Comparison of ENCODE assay signal across 8 cellular contexts in genomic region chr3:53890726-53891499, GRCh38. TPM values are rescaled to one million over a fixed set of nuclear protein-coding genes. Genes with fewer than 3 reads are reported as not detected.
A peak's percentile ranks its signal among the peaks of the same experiment; 100 is the strongest.
DNase-seq lines count a peak whose midpoint lies in the region; ATAC-seq, FAIRE-seq and TF ChIP-seq lines count a peak whose summit lies in the region.

No MANE protein-coding gene starts in this region.

- BruUV-seq in GM12878 (replicated peaks; lab: Mats Ljungman, UMichigan) = TSS peak; percentile 78

- POLR2A ChIA-PET in GM12878 (lab: Charles Lee) = interaction anchor here (1.2 to 3.1 kb wide), 7 partner anchors 8 to 200 kb away, joined by 3 to 26 read pairs (median 6); partner anchors contain the start of genes ACTR8, CHDH and IL17RB

- H3K79me2 ChIP-seq in GM12878 (ENCODE audit: control insufficient read depth, insufficient read depth, low read length) = peaks cover 45% of the 10 kb centered on the region

- WGBS in GM12878 (ENCODE audit: insufficient coverage, insufficient replicate concordance, low lambda C conversion rate, missing lambda C conversion rate) = under 1% methylated on average over 22 of the region's 22 CpGs

- H3K27me3 ChIP-seq in GM12878 (replicated peaks in 1 of 2; ENCODE audit: control insufficient read depth in 2 of 2, insufficient read depth in 2 of 2, low read length in 1 of 2) = no peaks in the 10 kb centered on the region

- H3K36me3 ChIP-seq in GM12878 (ENCODE audit: control insufficient read depth in 2 of 2, insufficient read depth in 2 of 2, low read length in 1 of 2) = peaks cover 0 to 7% of the 10 kb centered on the region in 2 experiments; a peak in 2 of 4 replicates

- TF ChIP-seq POLR2A in GM12878 (IDR thresholded peaks at IDR 0.05; ENCODE audit: low read depth, low read length) = no peak

- no peak for TF ChIP-seq EP300 in GM12878 (IDR thresholded peaks at IDR 0.05; ENCODE audit: borderline replicate concordance in 1 of 2, control insufficient read depth in 1 of 2, low read depth in 2 of 2, low read length in 2 of 2)

- intact Hi-C loops in GM12878 (cut with micrococcal nuclease; ENCODE audit: unreplicated experiment) (no loop called here), posterior cingulate gyrus (cut with DNase I) (loop anchor here (1.0 kb wide), 1 partner anchor 9 kb away; the partner anchor contains the start of gene ACTR8)

- DNase-seq in AG08395 (ENCODE audit: low spot score) (peak; percentile 2), H4 (ENCODE audit: low spot score) (peak; percentile 9), GM12878 (ENCODE audit: low read depth, low spot score) (no peak), midbrain (lab: John Stamatoyannopoulos, UW) (no peak), posterior cingulate gyrus (no peak)
- peak; percentile 42 to 46 for DNase-seq in stimulated activated CD4-positive, alpha-beta T cell treated with anti-CD3 and anti-CD28 coated beads, Interleukin-2, amount 100 ng/mL, for 24 hours

- H3K4me1 ChIP-seq in GM12878 (ENCODE audit: control insufficient read depth, insufficient read depth, low read length) = peaks cover 22% of the 10 kb centered on the region

- peak overlapping the region; percentile 89 for H3K4me3 ChIP-seq in GM12878

- no peaks in the 10 kb centered on the region for H4K20me1 ChIP-seq in GM12878 (ENCODE audit: control insufficient read depth, insufficient read depth)

- H3K27ac ChIP-seq in GM12878 (ENCODE audit: control insufficient read depth, insufficient read depth) = peak overlapping the region; percentile 95

- H3K9ac ChIP-seq in GM12878 (ENCODE audit: control insufficient read depth, insufficient read depth, low read length) = peak overlapping the region; percentile 97

- RAD21 ChIA-PET in GM12878 (lab: Charles Lee; ENCODE audit: unreplicated experiment) = interaction anchor here (1.0 to 2.0 kb wide), 6 partner anchors 8 to 122 kb away, joined by 3 to 11 read pairs (median 6); partner anchors contain the start of gene ACTR8

- CTCF ChIA-PET in GM12878 (lab: Yijun Ruan, JAX) = interaction anchor here (0.7 to 3.6 kb wide), 4 partner anchors 10 to 191 kb away, joined by 3 to 17 read pairs (median 5); no protein-coding TSS in a partner anchor

- SMC1A ChIA-PET in GM12878 (lab: Charles Lee; ENCODE audit: uncharacterized antibody, unreplicated experiment) = interaction anchor here (1.0 to 4.1 kb wide), 8 partner anchors 8 to 118 kb away, joined by 3 to 26 read pairs (median 5); partner anchors contain the start of genes ACTR8, CHDH and IL17RB

- FAIRE-seq in GM12878 (lab: Jason Lieb, UNC) (no peak), islet of Langerhans (lab: Jason Lieb, UNC) (peak; percentile 33)

- no peak for TF ChIP-seq CTCF in GM12878 (IDR thresholded peaks at IDR 0.05 in 2 of 3, conservative IDR thresholded peaks at IDR 0.05 in 1 of 3; ENCODE audit: control insufficient read depth in 2 of 3, extremely low read depth in 1 of 3, insufficient read depth in 1 of 3, low read depth in 3 of 3, low read length in 3 of 3)

- ATAC-seq in SK-N-SH treated with all-trans-retinoic acid at 6 μM for 48 hours = peak; percentile 35
- peak; percentile 58 for ATAC-seq in GM12878

- H2AFZ ChIP-seq in GM12878 (ENCODE audit: control insufficient read depth, low read depth, low read length) = peak overlapping the region; percentile 76

- in situ Hi-C loops in GM12878 (cut with MboI) = no loop called here

- peak overlapping the region; percentile 85 for H3K4me2 ChIP-seq in GM12878 (ENCODE audit: control insufficient read depth, insufficient read depth)

- H3K9me3 ChIP-seq in GM12878 (replicated peaks; ENCODE audit: control insufficient read depth, insufficient read depth, low read length) = no peaks in the 10 kb centered on the region

- no peak for TF ChIP-seq RAD21 in GM12878 (IDR thresholded peaks at IDR 0.05; ENCODE audit: insufficient read depth, low read depth, low read length)

TF ChIP-seq in SK-N-SH treated with all-trans-retinoic acid at 6 μM for 48 hours, 23 proteins besides CTCF, POLR2A, EP300 and RAD21 (continues in another document):
- TF ChIP-seq ARNTL (CRISPR knock-in tag; IDR thresholded peaks at IDR 0.05; ENCODE audit: borderline replicate concordance, low read depth) = no peak

TF ChIP-seq in GM12878, 131 proteins besides CTCF, POLR2A, EP300 and RAD21 (continues in another document):
- no peak for TF ChIP-seq MEF2A (IDR thresholded peaks at IDR 0.05; ENCODE audit: insufficient read depth, low read depth, low read length)

RNA-seq across cellular contexts. Expression of gene SELENOK, which starts 0.7 kb away (rescaled TPM):
- total RNA-seq in H4 (2014; rRNA removed; shearing (Covaris generic)) = 40.3 and 61.0 TPM in 2 replicates
- 16.6 and 20.9 TPM in 2 replicates for total RNA-seq in GM12878 (2013; cell fraction: nucleolus; rRNA removed)
- total RNA-seq in GM12878 (2014; rRNA removed) = 35.4 and 41.5 TPM in 2 replicates
- 41.1 and 42.2 TPM in 2 replicates for total RNA-seq in GM12878 (2014; rRNA removed; fragmentation: Illumina TruSeq; extraction: Trizol)
- total RNA-seq in GM12878 (2021) = 36.9 and 42.6 TPM in 2 replicates
- polyA plus RNA-seq in GM12878 (2011; ENCODE audit: low read depth) = 76.4 TPM
- 139 and 148 TPM in 2 replicates for polyA plus RNA-seq in GM12878 (2011; rRNA removed)
- 54.1 and 55.7 TPM in 2 replicates for polyA plus RNA-seq in GM12878 (2011; cell fraction: cytosol; rRNA removed)
- polyA plus RNA-seq in GM12878 (2011; cell fraction: nucleus; rRNA removed) = 19.0 and 29.0 TPM in 2 replicates
- 49.7 and 61.1 TPM in 2 replicates for polyA plus RNA-seq in GM12878 (2012)
- 53.9 and 70.1 TPM in 2 replicates for polyA plus RNA-seq in GM12878 (2014; fragmentation: Illumina TruSeq; extraction: Trizol)
- 100 to 1,000 TPM; 245 to 322 TPM for polyA plus RNA-seq in GM12878 (2014; fragmentation: Nextera tagmentation; extraction: Ambion mirVana)
- 55.2 and 62.6 TPM in 2 replicates for polyA plus RNA-seq in GM12878 (2014; rRNA removed)
- polyA plus RNA-seq in GM12878 (2016; fragmentation: Nextera tagmentation; extraction: Ambion mirVana) = 100 to 1,000 TPM; 171 to 174 TPM
- polyA minus RNA-seq in GM12878 (2011; rRNA and poly(A)+ RNA removed) = 17.6 and 32.8 TPM in 2 replicates
- 6.7 and 7.6 TPM in 2 replicates for polyA minus RNA-seq in GM12878 (2011; cell fraction: cytosol; rRNA and poly(A)+ RNA removed)
- polyA minus RNA-seq in GM12878 (2011; cell fraction: nucleus; rRNA and poly(A)+ RNA removed) = 13.2 and 25.4 TPM in 2 replicates

RNA-seq across cellular contexts. Expression of gene ACTR8, which starts 9.0 kb away (rescaled TPM):
- total RNA-seq in H4 (2014; rRNA removed; shearing (Covaris generic)) = 14.1 and 22.3 TPM in 2 replicates
- 33.3 and 36.0 TPM in 2 replicates for total RNA-seq in GM12878 (2013; cell fraction: nucleolus; rRNA removed)
- total RNA-seq in GM12878 (2014; rRNA removed) (27.5 and 36.5 TPM in 2 replicates), GM12878 (2014; rRNA removed; fragmentation: Illumina TruSeq; extraction: Trizol) (28.1 and 29.5 TPM in 2 replicates), GM12878 (2021) (32.8 and 35.7 TPM in 2 replicates)
- 16.2 TPM for polyA plus RNA-seq in GM12878 (2011; ENCODE audit: low read depth)
- polyA plus RNA-seq in GM12878 (2011; rRNA removed) (32.9 and 40.9 TPM in 2 replicates), GM12878 (2014; fragmentation: Illumina TruSeq; extraction: Trizol) (24.9 and 29.5 TPM in 2 replicates), GM12878 (2014; fragmentation: Nextera tagmentation; extraction: Ambion mirVana) (10 to 100 TPM in 1 of 2 experiments, 1 to 10 TPM in 1; 5.3 to 15.5 TPM), GM12878 (2014; rRNA removed) (23.8 and 29.2 TPM in 2 replicates), GM12878 (2016; fragmentation: Nextera tagmentation; extraction: Ambion mirVana) (10 to 100 TPM; 26.3 to 26.5 TPM)
- 17.9 and 19.9 TPM in 2 replicates for polyA plus RNA-seq in GM12878 (2011; cell fraction: cytosol; rRNA removed)
- polyA plus RNA-seq in GM12878 (2011; cell fraction: nucleus; rRNA removed) = 26.7 and 30.3 TPM in 2 replicates
- polyA plus RNA-seq in GM12878 (2012) = 20.7 and 21.9 TPM in 2 replicates
- polyA minus RNA-seq in GM12878 (2011; rRNA and poly(A)+ RNA removed) = 38.0 and 45.6 TPM in 2 replicates
- polyA minus RNA-seq in GM12878 (2011; cell fraction: cytosol; rRNA and poly(A)+ RNA removed) = 9.5 and 20.4 TPM in 2 replicates
- 18.4 and 24.1 TPM in 2 replicates for polyA minus RNA-seq in GM12878 (2011; cell fraction: nucleus; rRNA and poly(A)+ RNA removed)

RNA-seq across cellular contexts. Expression of gene IL17RB, which starts 44.5 kb away (rescaled TPM):
- 0.39 TPM in 2 replicates for total RNA-seq in H4 (2014; rRNA removed; shearing (Covaris generic))
- total RNA-seq in GM12878 (2013; cell fraction: nucleolus; rRNA removed) = 39.4 and 40.0 TPM in 2 replicates
- total RNA-seq in GM12878 (2014; rRNA removed) (2.9 and 3.4 TPM in 2 replicates), GM12878 (2014; rRNA removed; fragmentation: Illumina TruSeq; extraction: Trizol) (2.3 and 2.7 TPM in 2 replicates), GM12878 (2021) (2.2 and 3.0 TPM in 2 replicates)
- polyA plus RNA-seq in GM12878 (2011; ENCODE audit: low read depth) = 1.8 TPM
- polyA plus RNA-seq in GM12878 (2011; rRNA removed) (17.0 and 17.2 TPM in 2 replicates), GM12878 (2014; fragmentation: Illumina TruSeq; extraction: Trizol) (2.9 and 4.3 TPM in 2 replicates), GM12878 (2014; fragmentation: Nextera tagmentation; extraction: Ambion mirVana) (1 to 10 TPM; 1.9 TPM), GM12878 (2014; rRNA removed) (3.5 and 4.3 TPM in 2 replicates), GM12878 (2016; fragmentation: Nextera tagmentation; extraction: Ambion mirVana) (1 to 10 TPM; 2.9 to 3.5 TPM)
- polyA plus RNA-seq in GM12878 (2011; cell fraction: cytosol; rRNA removed) = 12.4 and 12.5 TPM in 2 replicates
- polyA plus RNA-seq in GM12878 (2011; cell fraction: nucleus; rRNA removed) = 55.2 and 92.3 TPM in 2 replicates
- polyA plus RNA-seq in GM12878 (2012) = 1.7 and 7.2 TPM in 2 replicates
- 3.9 and 4.6 TPM in 2 replicates for polyA minus RNA-seq in GM12878 (2011; rRNA and poly(A)+ RNA removed)
- 1.3 and 2.1 TPM in 2 replicates for polyA minus RNA-seq in GM12878 (2011; cell fraction: cytosol; rRNA and poly(A)+ RNA removed)
- 5.2 and 6.9 TPM in 2 replicates for polyA minus RNA-seq in GM12878 (2011; cell fraction: nucleus; rRNA and poly(A)+ RNA removed)

RNA-seq across cellular contexts. Expression of gene CHDH, which starts 44.7 kb away (rescaled TPM):
- total RNA-seq in H4 (2014; rRNA removed; shearing (Covaris generic)) = 0.02 and 0.39 TPM in 2 replicates
- total RNA-seq in GM12878 (2013; cell fraction: nucleolus; rRNA removed) = 8.6 and 13.7 TPM in 2 replicates
- total RNA-seq in GM12878 (2014; rRNA removed) (3.8 and 4.1 TPM in 2 replicates), GM12878 (2014; rRNA removed; fragmentation: Illumina TruSeq; extraction: Trizol) (2.0 and 2.1 TPM in 2 replicates), GM12878 (2021) (8.3 and 9.3 TPM in 2 replicates)
- 1.0 TPM for polyA plus RNA-seq in GM12878 (2011; ENCODE audit: low read depth)
- polyA plus RNA-seq in GM12878 (2011; rRNA removed) (3.5 and 5.1 TPM in 2 replicates), GM12878 (2014; fragmentation: Illumina TruSeq; extraction: Trizol) (1.7 and 2.5 TPM in 2 replicates), GM12878 (2014; fragmentation: Nextera tagmentation; extraction: Ambion mirVana) (1 to 10 TPM in 1 of 2 experiments, under 1 TPM in 1; 0.95 to 1.5 TPM), GM12878 (2014; rRNA removed) (3.6 and 5.0 TPM in 2 replicates), GM12878 (2016; fragmentation: Nextera tagmentation; extraction: Ambion mirVana) (1 to 10 TPM; 2.3 to 3.4 TPM)
- 6.7 and 7.0 TPM in 2 replicates for polyA plus RNA-seq in GM12878 (2011; cell fraction: cytosol; rRNA removed)
- 8.1 and 13.8 TPM in 2 replicates for polyA plus RNA-seq in GM12878 (2011; cell fraction: nucleus; rRNA removed)
- 1.8 and 3.4 TPM in 2 replicates for polyA plus RNA-seq in GM12878 (2012)
- 2.9 and 4.0 TPM in 2 replicates for polyA minus RNA-seq in GM12878 (2011; rRNA and poly(A)+ RNA removed)
- 1.0 and 1.6 TPM in 2 replicates for polyA minus RNA-seq in GM12878 (2011; cell fraction: cytosol; rRNA and poly(A)+ RNA removed)
- 2.1 and 2.9 TPM in 2 replicates for polyA minus RNA-seq in GM12878 (2011; cell fraction: nucleus; rRNA and poly(A)+ RNA removed)

Comparison
In these comparisons a context has a peak if more than half of its experiments do, and no peak if none do; other contexts are left out.
1. DNase-seq: peak in AG08395 (single experiment), H4 (single experiment) and stimulated activated CD4-positive, alpha-beta T cell treated with anti-CD3 and anti-CD28 coated beads, Interleukin-2, amount 100 ng/mL, for 24 hours (2 of 2); none in GM12878 (single experiment), midbrain (single experiment) and posterior cingulate gyrus (0 of 10).